In genomic region chr2:178324072-178324471, GRCh38 we compare ENCODE assay signal across 2 cellular contexts.
TF ChIP-seq lines count a peak whose summit lies in the region.

No MANE protein-coding gene starts in this region.

TF ChIP-seq in GM23338, 12 proteins besides CTCF, POLR2A, EP300 and RAD21 (continued from another document):
- TF ChIP-seq REST (IDR thresholded peaks at IDR 0.05; ENCODE audit: unreplicated experiment) (no peak), ZNF331 (CRISPR knock-in tag; IDR thresholded peaks at IDR 0.05; ENCODE audit: low read depth) (no peak), ETS1 (IDR thresholded peaks at IDR 0.05) (no peak), ZNF114 (CRISPR knock-in tag; IDR thresholded peaks at IDR 0.05) (no peak), ZNF462 (CRISPR knock-in tag; IDR thresholded peaks at IDR 0.05) (no peak), EZH2 (IDR thresholded peaks at IDR 0.05; ENCODE audit: low read depth, unreplicated experiment) (no peak)

TF ChIP-seq in K562, 482 proteins besides CTCF, POLR2A, EP300 and RAD21 (continued from another document):
- TF ChIP-seq DEAF1 (CRISPR knock-in tag; IDR thresholded peaks at IDR 0.05) (no peak), ZNF695 (CRISPR knock-in tag; IDR thresholded peaks at IDR 0.05) (no peak), ZNF121 (CRISPR knock-in tag; conservative IDR thresholded peaks at IDR 0.05) (no peak), ZNF175 (CRISPR knock-in tag; IDR thresholded peaks at IDR 0.05; ENCODE audit: low read depth) (no peak), ZNF57 (CRISPR knock-in tag; IDR thresholded peaks at IDR 0.05) (no peak), MECOM (CRISPR knock-in tag; IDR thresholded peaks at IDR 0.05) (no peak), THRA (IDR thresholded peaks at IDR 0.05) (no peak), NCOA6 (IDR thresholded peaks at IDR 0.05) (no peak), SMARCA5 (IDR thresholded peaks at IDR 0.05) (no peak), GMEB1 (CRISPR knock-in tag; IDR thresholded peaks at IDR 0.05) (no peak)
TF ChIP-seq in K562: peak in this region for 0.
